ENCODE assay signal across 12 cellular contexts in genomic region chr2:111694690-111695089, GRCh38.
DNase-seq lines count a peak whose midpoint lies in the region; ATAC-seq lines count a peak whose summit lies in the region.
"Had no signal": no experiment of that assay in that cellular context is flagged by ENCODE, and none has a peak within 500 bp of the region (broad histone marks: within the 10 kb centered on the region; RNA-seq: fewer than 3 reads in every experiment).

No MANE protein-coding gene starts in this region.

- no peak overlapping the region for H3K4me2 ChIP-seq in GM23248 (ENCODE audit: unreplicated experiment)

- no peaks in the 10 kb centered on the region for H3K27me3 ChIP-seq in GM23248 (replicated peaks; ENCODE audit: insufficient read depth)

- no peaks in the 10 kb centered on the region for H3K9me3 ChIP-seq in GM23248 (ENCODE audit: low read depth)

- in situ Hi-C loops in GM23248 (cut with MboI): loop anchor here (25.0 kb wide), 1 partner anchor 582 kb away; the partner anchor contains the start of gene BCL2L11

- H3K4me3 ChIP-seq in GM23248 (no peak overlapping the region), skeletal muscle cell (ENCODE audit: low read depth, low read length) (no peak overlapping the region)

- 0 out of 2 replicates have a peak overlapping the region, but pooled peaks have one; percentile 1 for H2AFZ ChIP-seq in GM23248

- 2 to 4% methylated on average over 3 of the region's 3 CpGs for WGBS in GM23248 (ENCODE audit: low coverage in 1 of 2, low lambda C conversion rate in 2 of 2, missing lambda C conversion rate in 2 of 2), 2 experiments

- H3K27ac ChIP-seq in GM23248 (peak overlapping the region; percentile 43), substantia nigra (ENCODE audit: low read depth, low read length, poor library complexity, severe bottlenecking) (no peak overlapping the region)

- peaks cover 16% of the 10 kb centered on the region; the same call in 1 of the 2 replicates for H3F3A ChIP-seq in GM23248 (ENCODE audit: insufficient read depth)

- H3K79me2 ChIP-seq in GM23248 (ENCODE audit: insufficient read depth): no peaks in the 10 kb centered on the region

- H3K9me2 ChIP-seq in GM23248 (ENCODE audit: insufficient read depth): no peaks in the 10 kb centered on the region; the same call in 1 of the 2 replicates

- H3K4me1 ChIP-seq in GM23248 (ENCODE audit: insufficient read depth): peaks cover 16% of the 10 kb centered on the region

- no peaks in the 10 kb centered on the region for H3K36me3 ChIP-seq in GM23248 (ENCODE audit: low read depth)

- peak; percentile 90 for DNase-seq in GM23248
- peak; percentile 94 for DNase-seq in amniotic epithelial cell (ENCODE audit: low read depth)
- DNase-seq in fibroblast of the conjunctiva (ENCODE audit: low read depth): peak; percentile 78
- DNase-seq in skeletal muscle cell (ENCODE audit: low read depth): peak; percentile 70
- DNase-seq in substantia nigra (lab: John Stamatoyannopoulos, UW): no peak
- DNase-seq: activated CD4-positive, alpha-beta T cell treated with anti-CD3 and anti-CD28 coated beads, Interleukin-2, amount 50 U/mL, for 48 hours; effector memory CD4-positive, alpha-beta T cell; naive thymus-derived CD8-positive, alpha-beta T cell; NCI-H1417 had no signal

- H4K20me1 ChIP-seq in GM23248 (ENCODE audit: insufficient read depth): no peaks in the 10 kb centered on the region

- H3K9ac ChIP-seq in GM23248: no peak overlapping the region

- ATAC-seq in HG02884 (IDR thresholded peaks at IDR 0.05; ENCODE audit: unreplicated experiment) (no peak), HG02571 (IDR thresholded peaks at IDR 0.05; ENCODE audit: unreplicated experiment) (no peak), HG03159 (IDR thresholded peaks at IDR 0.05; ENCODE audit: unreplicated experiment) (no peak)
- ATAC-seq: naive thymus-derived CD8-positive, alpha-beta T cell had no signal

Comparison
In these comparisons a context has a peak if more than half of its experiments do, and no peak if none do; other contexts are left out.
1. DNase-seq: peak in GM23248 (single experiment), amniotic epithelial cell (single experiment), fibroblast of the conjunctiva (single experiment) and skeletal muscle cell (single experiment); none in substantia nigra (0 of 49).